8 cellular contexts compared by ENCODE assay signal in the genomic region with DNA sequence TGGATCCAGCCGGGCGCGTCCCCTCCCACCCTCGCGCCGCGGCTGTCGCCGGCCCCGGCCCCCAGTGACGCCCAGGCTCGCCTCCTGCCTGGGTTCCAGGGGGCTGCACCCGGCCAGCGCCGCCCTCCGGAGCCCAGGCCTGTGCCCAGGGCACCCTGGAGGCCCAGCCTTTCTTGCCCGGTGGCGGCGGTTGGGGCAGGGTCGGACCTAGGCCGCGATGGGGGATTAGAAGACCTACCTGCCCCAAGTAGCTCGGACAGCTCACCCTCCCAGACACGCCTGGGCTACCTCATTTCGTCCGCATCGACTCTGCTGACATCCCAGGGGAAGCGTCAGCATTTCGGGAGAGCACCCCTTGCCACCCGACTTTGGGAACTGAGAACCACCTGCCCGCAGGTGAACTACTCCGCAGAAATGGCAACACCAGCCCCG. TPM values are rescaled to one million over a fixed set of nuclear protein-coding genes. Genes with fewer than 3 reads are reported as not detected.
DNase-seq lines count a peak whose midpoint lies in the region; ATAC-seq, FAIRE-seq and TF ChIP-seq lines count a peak whose summit lies in the region.

No MANE protein-coding gene starts in this region.

- no peaks in the 10 kb centered on the region for H3K9me2 ChIP-seq in GM23338 (ENCODE audit: insufficient read depth)

- POLR2A ChIA-PET in WTC11 (lab: Charles Lee) = interaction anchor here (0.5 to 1.3 kb wide), 6 partner anchors 70 to 362 kb away, joined by 3 to 5 read pairs (median 3); no protein-coding TSS in a partner anchor

- H4K20me1 ChIP-seq in GM23338 (replicated peaks; ENCODE audit: insufficient read depth) = peaks cover 7% of the 10 kb centered on the region

- no peak for FAIRE-seq in H54 (lab: Jason Lieb, UNC)
- no peak for FAIRE-seq in HTR-8/SVneo (lab: Jason Lieb, UNC)

- no peak overlapping the region for H3K27ac ChIP-seq in GM23338 (ENCODE audit: low read depth)

- H3K36me3 Mint-ChIP-seq in GM23338 (ENCODE audit: low read depth) = no peaks in the 10 kb centered on the region; the same call in 2 of the 3 replicates
- H3K36me3 Mint-ChIP-seq in WTC11 = no peaks in the 10 kb centered on the region
- no peaks in the 10 kb centered on the region for H3K36me3 Mint-ChIP-seq in glutamatergic neuron (ENCODE audit: unreplicated experiment)

- no peaks in the 10 kb centered on the region for H3K9me3 Mint-ChIP-seq in GM23338
- H3K9me3 Mint-ChIP-seq in WTC11 = no peaks in the 10 kb centered on the region
- H3K9me3 Mint-ChIP-seq in glutamatergic neuron (ENCODE audit: unreplicated experiment) = peaks cover 13% of the 10 kb centered on the region

- H3K4me2 ChIP-seq in GM23338 = peak overlapping the region; percentile 88

- H3K27me3 Mint-ChIP-seq in GM23338 (ENCODE audit: insufficient read depth, low read depth, poor library complexity) = peaks cover 19% of the 10 kb centered on the region
- H3K27me3 Mint-ChIP-seq in WTC11 (ENCODE audit: low read depth) = peaks cover 30% of the 10 kb centered on the region
- H3K27me3 Mint-ChIP-seq in glutamatergic neuron (ENCODE audit: unreplicated experiment) = peaks cover 18% of the 10 kb centered on the region

- CTCF ChIA-PET in WTC11 (lab: Charles Lee) = interaction anchor here (0.5 to 3.6 kb wide), 25 partner anchors 12 to 619 kb away, joined by 3 to 29 read pairs (median 3); no protein-coding TSS in a partner anchor

- peaks cover 31% of the 10 kb centered on the region for H3K79me2 ChIP-seq in GM23338 (replicated peaks; ENCODE audit: insufficient read depth)

- H3K27me3 ChIP-seq in GM23338 (ENCODE audit: insufficient read depth) = peaks cover 38% of the 10 kb centered on the region

- H3K4me1 ChIP-seq in GM23338 (ENCODE audit: insufficient read depth) = peaks cover 20% of the 10 kb centered on the region

- H3K36me3 ChIP-seq in GM23338 (ENCODE audit: insufficient read depth) = no peaks in the 10 kb centered on the region

- TF ChIP-seq POLR2A in H54 (IDR thresholded peaks at IDR 0.05; ENCODE audit: low read depth, low read length) = no peak

- H3K4me3 Mint-ChIP-seq in GM23338 (peak overlapping the region; percentile 69), WTC11 (peak overlapping the region; percentile 69), glutamatergic neuron (ENCODE audit: unreplicated experiment) (peak overlapping the region; percentile 61)

- peaks cover 21% of the 10 kb centered on the region for H3K4me1 Mint-ChIP-seq in GM23338
- peaks cover 36% of the 10 kb centered on the region for H3K4me1 Mint-ChIP-seq in WTC11
- H3K4me1 Mint-ChIP-seq in glutamatergic neuron (ENCODE audit: low read depth, unreplicated experiment) = peaks cover 12% of the 10 kb centered on the region

- no peak overlapping the region for H3K27ac Mint-ChIP-seq in GM23338
- no peak overlapping the region for H3K27ac Mint-ChIP-seq in WTC11
- H3K27ac Mint-ChIP-seq in glutamatergic neuron (ENCODE audit: unreplicated experiment) = peak overlapping the region; percentile 60

- H3F3A ChIP-seq in GM23338 (replicated peaks; ENCODE audit: low read depth) = 0 out of 2 replicates have a peak, but pooled peaks cover 3% of the 10 kb centered on the region

- no peak for TF ChIP-seq CTCF in GM23338 (conservative IDR thresholded peaks at IDR 0.05; ENCODE audit: low read depth in 2 of 2)
- no peak for TF ChIP-seq CTCF in WTC11 (IDR thresholded peaks at IDR 0.05)
- no peak for TF ChIP-seq CTCF in glutamatergic neuron (IDR thresholded peaks at IDR 0.05; ENCODE audit: partially characterized antibody, unreplicated experiment)

- H2AFZ ChIP-seq in GM23338 = peak overlapping the region; percentile 86

- ATAC-seq in GM23338 (peak; percentile 24), WTC11 (peak; percentile 20), HG02678 (IDR thresholded peaks at IDR 0.05; ENCODE audit: unreplicated experiment) (no peak)

- peak overlapping the region; percentile 68 for H3K4me3 ChIP-seq in GM23338
- peak overlapping the region; percentile 43 for H3K4me3 ChIP-seq in skeletal muscle cell (ENCODE audit: low read depth, low read length)

- DNase-seq in GM23338 (ENCODE audit: low spot score) (peak; percentile 53), WTC11 (ENCODE audit: low spot score) (no peak), glutamatergic neuron (no peak), skeletal muscle cell (ENCODE audit: low read depth) (no peak), H54 (ENCODE audit: insufficient read length, low spot score) (no peak), HTR-8/SVneo (ENCODE audit: insufficient read length, low spot score) (no peak), AG20443 (ENCODE audit: low spot score) (no peak)

TF ChIP-seq in GM23338, 12 proteins besides CTCF, POLR2A, EP300 and RAD21 (continues in another document):
- TF ChIP-seq NANOG (IDR thresholded peaks at IDR 0.05; ENCODE audit: borderline replicate concordance) = no peak
- TF ChIP-seq ZNF114 (CRISPR knock-in tag; IDR thresholded peaks at IDR 0.05) = no peak

TF ChIP-seq in WTC11, 78 proteins besides CTCF, POLR2A, EP300 and RAD21:
- TF ChIP-seq AFF4 (CRISPR knock-in tag; IDR thresholded peaks at IDR 0.05; ENCODE audit: borderline replicate concordance) = no peak
- no peak for TF ChIP-seq STAT6 (CRISPR knock-in tag; conservative IDR thresholded peaks at IDR 0.05; ENCODE audit: low read depth)
- 0 out of 2 replicates have a peak, but pooled peaks have one; percentile 42 for TF ChIP-seq FOXP1 (CRISPR knock-in tag; IDR thresholded peaks at IDR 0.05; ENCODE audit: borderline replicate concordance)
- no peak for TF ChIP-seq ZNF138 (CRISPR knock-in tag; conservative IDR thresholded peaks at IDR 0.05)
- TF ChIP-seq E2F4 (CRISPR knock-in tag; IDR thresholded peaks at IDR 0.05; ENCODE audit: borderline replicate concordance, low read depth) = 0 out of 2 replicates have a peak, but pooled peaks have one; percentile 19

RNA-seq across cellular contexts. Expression of gene ARL4C, which starts 0.7 kb away (rescaled TPM):
- 9.1 and 9.9 TPM in 2 replicates for total RNA-seq in GM23338 (2014; rRNA removed; shearing (Covaris generic))
- polyA plus RNA-seq in GM23338 (2016; fragmentation: Nextera tagmentation; extraction: Ambion mirVana) = 5.6 and 5.8 TPM in 2 replicates
- total RNA-seq in WTC11 (2021) = 9.3 to 10.6 TPM (median 10.4 TPM) in 3 replicates
- total RNA-seq in glutamatergic neuron (ENCODE audit: unreplicated experiment) = 23.2 TPM
